Comparison of ENCODE assay signal across 36 cellular contexts in the genomic region with DNA sequence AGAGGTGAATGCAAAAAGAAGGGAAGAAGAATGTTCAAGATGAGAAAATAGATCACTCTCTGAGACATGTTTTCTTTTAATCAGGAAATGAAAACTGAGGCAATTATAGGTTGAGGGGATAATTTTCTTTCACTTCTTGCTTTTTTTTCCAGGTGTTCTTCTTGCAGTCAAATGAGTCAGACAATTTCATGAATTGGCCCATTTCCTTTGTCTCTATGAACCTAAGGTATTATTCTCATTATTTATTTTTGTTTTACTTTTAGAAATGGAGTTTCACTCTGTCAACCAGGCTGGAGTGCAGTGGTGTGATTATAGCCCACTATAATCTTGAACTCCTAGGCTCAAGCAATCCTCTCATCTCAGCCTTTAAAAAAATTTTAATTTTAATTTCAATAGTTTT. TPM values are rescaled to one million over a fixed set of nuclear protein-coding genes. Genes with fewer than 3 reads are reported as not detected.
"Had no signal": no experiment of that assay in that cellular context is flagged by ENCODE, and none has a peak within 500 bp of the region (broad histone marks: within the 10 kb centered on the region; RNA-seq: fewer than 3 reads in every experiment).

No MANE protein-coding gene starts in this region.

- H3K4me3 Mint-ChIP-seq: activated naive CD4-positive, alpha-beta T cell treated with anti-CD3 and anti-CD28 coated beads for 36 hours; activated naive CD8-positive, alpha-beta T cell treated with anti-CD3 and anti-CD28 coated beads for 36 hours; activated T-cell treated with anti-CD3 and anti-CD28 coated beads, Interleukin-2, amount 50 U/mL, for 72 hours; brain; mesothelial cell of epicardium; naive thymus-derived CD4-positive, alpha-beta T cell; neural crest cell; T-helper 2 cell treated with Interferon-gamma antibody and Interleukin-4, amounts not matched to agents 5 μg/mL and 100 μg/mL, for 36 hours had no signal

- H3K36me3 ChIP-seq: adrenal gland, cardiac muscle cell, colonic mucosa, gastrocnemius medialis, pancreas, prostate gland, suprapubic skin, tibial artery, upper lobe of right lung had no signal

- H3K27ac Mint-ChIP-seq: activated naive CD4-positive, alpha-beta T cell treated with anti-CD3 and anti-CD28 coated beads for 36 hours; activated naive CD8-positive, alpha-beta T cell treated with anti-CD3 and anti-CD28 coated beads for 36 hours; activated T-cell treated with anti-CD3 and anti-CD28 coated beads, Interleukin-2, amount 50 U/mL, for 72 hours; brain; mesothelial cell of epicardium; T-helper 2 cell treated with Interferon-gamma antibody and Interleukin-4, amounts not matched to agents 5 μg/mL and 100 μg/mL, for 36 hours had no signal

- ATAC-seq: activated T-cell treated with anti-CD3 and anti-CD28 coated beads, Interleukin-2, amount 50 U/mL, for 72 hours; gastrocnemius medialis; left cardiac atrium; left ventricle myocardium superior; naive thymus-derived CD4-positive, alpha-beta T cell; pancreas; sciatic nerve; upper lobe of right lung had no signal

- H2AFZ ChIP-seq: hepatocyte had no signal

- H3K36me3 Mint-ChIP-seq: activated naive CD8-positive, alpha-beta T cell treated with anti-CD3 and anti-CD28 coated beads for 36 hours; brain; mesothelial cell of epicardium had no signal

- H3K4me3 ChIP-seq: adrenal gland, cardiac muscle cell, colonic mucosa, gastrocnemius medialis, hepatocyte, pancreas, prostate gland, skin epidermis, suprapubic skin, tibial artery, upper lobe of right lung had no signal

- H3K27ac ChIP-seq: adrenal gland, cardiac muscle cell, colonic mucosa, gastrocnemius medialis, hepatocyte, pancreas, prostate gland, skin epidermis, suprapubic skin, tibial artery, upper lobe of right lung had no signal

- DNase-seq: activated CD4-positive, alpha-beta T cell treated with anti-CD3 and anti-CD28 coated beads for 4 hours; activated CD4-positive, alpha-beta T cell treated with anti-CD3 and anti-CD28 coated beads, Interleukin-2, amount 50 U/mL, for 4 hours; activated naive CD4-positive, alpha-beta T cell treated with anti-CD3 and anti-CD28 coated beads for 36 hours; activated naive CD8-positive, alpha-beta T cell treated with anti-CD3 and anti-CD28 coated beads for 36 hours; activated T-cell treated with anti-CD3 and anti-CD28 coated beads for 4 hours; activated T-cell treated with anti-CD3 and anti-CD28 coated beads, Interleukin-2, amount 50 U/mL, for 72 hours; adrenal gland; aorta; cerebellar nuclear complex; colonic mucosa; effector CD8-positive, alpha-beta T cell; gastrocnemius medialis; islet precursor cell; left cardiac atrium; left ventricle myocardium superior; naive thymus-derived CD4-positive, alpha-beta T cell; nucleus accumbens; pancreas; retina; stimulated activated CD4-positive, alpha-beta T cell treated with anti-CD3 and anti-CD28 coated beads, Interleukin-12 subunit alpha, Interleukin-12 subunit beta, amount 100 ng/mL, for 4 hours; stimulated activated CD4-positive, alpha-beta T cell treated with anti-CD3 and anti-CD28 coated beads, Interleukin-4, amount 100 ng/mL, for 4 hours; stimulated activated CD8-positive, alpha-beta memory T cell treated with anti-CD3 and anti-CD28 coated beads, Interleukin-4, amount 100 ng/mL, for 48 hours; stimulated activated naive CD4-positive, alpha-beta T cell; tibial artery; upper lobe of right lung had no signal

- H3K9me3 ChIP-seq: adrenal gland, colonic mucosa, gastrocnemius medialis, pancreas, prostate gland, suprapubic skin, tibial artery, upper lobe of right lung had no signal

- H3K4me2 ChIP-seq: hepatocyte had no signal

- FAIRE-seq: endometrium, pancreas had no signal

- H3K9me3 Mint-ChIP-seq: activated naive CD4-positive, alpha-beta T cell treated with anti-CD3 and anti-CD28 coated beads for 36 hours had no signal

- H3K4me1 ChIP-seq: colonic mucosa, pancreas, prostate gland had no signal

- H3K27me3 ChIP-seq: colonic mucosa, pancreas, suprapubic skin had no signal

- H3K79me2 ChIP-seq: hepatocyte had no signal

RNA-seq across cellular contexts. Expression of a gene that starts 3.5 kb away (rescaled TPM):
- polyA plus RNA-seq: naive thymus-derived CD4-positive, alpha-beta T cell had no signal
